In the genomic region with DNA sequence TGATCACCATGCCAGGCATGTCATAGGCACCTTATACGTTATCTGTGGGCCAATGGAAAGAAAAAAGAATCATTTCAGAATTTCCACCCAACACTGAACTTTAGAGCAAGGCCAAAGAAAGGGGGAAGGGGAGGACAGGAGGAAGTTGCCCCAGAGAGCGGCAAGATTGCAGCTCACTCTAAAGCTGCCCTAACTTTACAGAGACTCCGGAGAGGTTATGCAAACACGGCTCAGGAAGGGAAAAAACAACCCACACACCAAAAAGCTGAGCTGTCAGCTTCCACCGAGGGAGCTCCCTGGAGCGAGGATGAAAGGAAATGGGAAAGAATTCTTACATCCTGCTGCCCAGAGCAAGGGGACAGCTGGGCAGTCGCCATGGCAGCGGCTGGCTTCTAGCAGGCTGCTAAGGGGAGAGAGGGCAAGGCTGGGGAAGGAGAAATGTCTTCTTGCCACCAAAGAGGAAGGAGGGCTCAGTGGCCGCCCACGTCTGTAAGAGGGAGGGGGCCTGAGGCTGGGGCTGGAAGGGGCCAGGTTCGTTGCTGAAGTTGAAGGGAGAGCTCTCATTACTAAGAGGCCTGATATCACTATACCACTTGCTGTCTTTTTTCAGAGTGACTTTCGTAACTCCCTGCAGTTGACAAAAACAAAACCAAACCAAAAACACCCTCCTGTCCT, we compare ENCODE assay signal across 1 cellular context.
TF ChIP-seq lines count a peak whose summit lies in the region.

No MANE protein-coding gene starts in this region.

TF ChIP-seq in H1, 55 proteins besides CTCF, POLR2A, EP300 and RAD21:
- TF ChIP-seq ATF2 (IDR thresholded peaks at IDR 0.05; ENCODE audit: low read length) (no peak; the same call in 1 of the 2 replicates), CEBPB (IDR thresholded peaks at IDR 0.05; ENCODE audit: low read depth, low read length) (0 out of 2 replicates have a peak, but pooled peaks have one; percentile 31), SP2 (IDR thresholded peaks at IDR 0.05; ENCODE audit: low read length) (no peak), KDM5A (IDR thresholded peaks at IDR 0.05; ENCODE audit: low read length) (no peak), MAFK (IDR thresholded peaks at IDR 0.05; ENCODE audit: low read depth, low read length) (peak; percentile 38; the same call in 1 of the 2 replicates), TCF12 (IDR thresholded peaks at IDR 0.05; ENCODE audit: low read depth, low read length) (0 out of 2 replicates have a peak, but pooled peaks have one; percentile 54), EGR1 (IDR thresholded peaks at IDR 0.05; ENCODE audit: borderline replicate concordance, low read depth, low read length) (peak; percentile 72; the same call in 1 of the 2 replicates), YY1 (IDR thresholded peaks at IDR 0.05; ENCODE audit: low read depth, low read length) (peak; percentile 68; the same call in 1 of the 2 replicates), CTBP2 (IDR thresholded peaks at IDR 0.05; ENCODE audit: borderline replicate concordance, insufficient read depth, insufficient read length, low read length) (peak; percentile 96), HDAC2 (IDR thresholded peaks at IDR 0.05; ENCODE audit: borderline replicate concordance in 1 of 2, low read depth in 2 of 2, low read length in 2 of 2) (peak; percentile 39 to 91; a peak in 1 of 4 replicates), BACH1 (IDR thresholded peaks at IDR 0.05; ENCODE audit: low read length) (peak; percentile 35; the same call in 1 of the 2 replicates), TEAD4 (IDR thresholded peaks at IDR 0.05; ENCODE audit: low read depth, low read length) (peak; percentile 43; the same call in 1 of the 2 replicates), JUN (IDR thresholded peaks at IDR 0.05; ENCODE audit: low read depth, low read length) (no peak), SAP30 (IDR thresholded peaks at IDR 0.05; ENCODE audit: insufficient read depth, insufficient replicate concordance, low read length) (peak; percentile 66), SIN3A (conservative IDR thresholded peaks at IDR 0.05 in 1 of 2, IDR thresholded peaks at IDR 0.05 in 1 of 2; ENCODE audit: low read depth in 1 of 2, low read length in 2 of 2) (peak; percentile 98 to 99), POLR2AphosphoS5 (IDR thresholded peaks at IDR 0.05; ENCODE audit: low read depth, low read length) (no peak)
- TF ChIP-seq, protein P1, sequence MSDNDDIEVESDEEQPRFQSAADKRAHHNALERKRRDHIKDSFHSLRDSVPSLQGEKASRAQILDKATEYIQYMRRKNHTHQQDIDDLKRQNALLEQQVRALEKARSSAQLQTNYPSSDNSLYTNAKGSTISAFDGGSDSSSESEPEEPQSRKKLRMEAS (IDR thresholded peaks at IDR 0.05): 0 out of 2 replicates have a peak, but pooled peaks have one; percentile 14
